In genomic region chr3:85903434-85903833, GRCh38 we compare ENCODE assay signal across 19 cellular contexts.
DNase-seq lines count a peak whose midpoint lies in the region; ATAC-seq, FAIRE-seq and TF ChIP-seq lines count a peak whose summit lies in the region.
"Had no signal": no experiment of that assay in that cellular context is flagged by ENCODE, and none has a peak within 500 bp of the region (broad histone marks: within the 10 kb centered on the region; RNA-seq: fewer than 3 reads in every experiment).

No MANE protein-coding gene starts in this region.

- no peaks in the 10 kb centered on the region for H3K27me3 Mint-ChIP-seq in endodermal cell (ENCODE audit: insufficient read depth)
- H3K27me3 Mint-ChIP-seq in T-cell: no peaks in the 10 kb centered on the region
- H3K27me3 Mint-ChIP-seq: CD4-positive, alpha-beta memory T cell had no signal

- H3K27ac ChIP-seq in HepG2 (ENCODE audit: extremely low read length, insufficient read depth, low read length): no peak overlapping the region
- H3K27ac ChIP-seq in right lobe of liver: no peak overlapping the region
- no peak overlapping the region for H3K27ac ChIP-seq in endodermal cell (ENCODE audit: low read depth, low read length)
- H3K27ac ChIP-seq in smooth muscle cell (ENCODE audit: low read depth): no peak overlapping the region
- H3K27ac ChIP-seq: 22Rv1, A549, C4-2B, GM23248 had no signal

- H3K27ac Mint-ChIP-seq in endodermal cell (peak overlapping the region; percentile 60), T-cell (no peak overlapping the region)
- H3K27ac Mint-ChIP-seq: CD4-positive, alpha-beta memory T cell had no signal

- no peak overlapping the region for H3K9ac ChIP-seq in HepG2 (ENCODE audit: insufficient read depth, low read depth, low read length)
- H3K9ac ChIP-seq in endodermal cell (ENCODE audit: extremely low read depth, low read length, poor library complexity, severe bottlenecking): no peak overlapping the region
- no peak overlapping the region for H3K9ac ChIP-seq in smooth muscle cell (ENCODE audit: low read depth)
- H3K9ac ChIP-seq: GM23248 had no signal

- H3K4me2 ChIP-seq in HepG2 (ENCODE audit: low read depth, low read length) (peak overlapping the region; percentile 19; the same call in 1 of the 2 replicates), smooth muscle cell (no peak overlapping the region)
- H3K4me2 ChIP-seq: A549 had no signal

- no peaks in the 10 kb centered on the region for H3F3A ChIP-seq in smooth muscle cell (ENCODE audit: low read depth)

- no TSS peak for BruUV-seq in HepG2 (replicated peaks; lab: Mats Ljungman, UMichigan)

- WGBS in HepG2 (ENCODE audit: low lambda C conversion rate): 2% methylated on average over 5 of the region's 5 CpGs
- WGBS in right lobe of liver (ENCODE audit: insufficient coverage, low coverage, low lambda C conversion rate, missing lambda C conversion rate): 23% methylated on average over 4 of the region's 5 CpGs
- 73 to 100% methylated on average over 1 to 5 of the region's 5 CpGs for WGBS in endodermal cell (ENCODE audit: insufficient coverage in 1 of 2, insufficient read length in 1 of 2), 2 experiments
- 44% methylated on average over 5 of the region's 5 CpGs for WGBS in smooth muscle cell (ENCODE audit: low lambda C conversion rate)

- POLR2A ChIA-PET in HepG2 (lab: Yijun Ruan, JAX) (no interaction called here), T-cell (lab: Charles Lee) (no interaction called here)

- H3K79me2 ChIP-seq in HepG2 (ENCODE audit: insufficient read depth, low read length) (no peaks in the 10 kb centered on the region), smooth muscle cell (ENCODE audit: low read depth) (no peaks in the 10 kb centered on the region)

- in situ Hi-C loops in HepG2 (cut with HindIII; ENCODE audit: extremely low pct_ligation_motif_present, low pct_unique_long_range_greater_than_20kb): no loop called here

- FAIRE-seq in HepG2 (lab: Jason Lieb, UNC): no peak
- FAIRE-seq: A549, GM12878 had no signal

- peaks cover 6% of the 10 kb centered on the region for H3K4me1 Mint-ChIP-seq in endodermal cell
- H3K4me1 Mint-ChIP-seq in T-cell: no peaks in the 10 kb centered on the region
- H3K4me1 Mint-ChIP-seq: CD4-positive, alpha-beta memory T cell had no signal

- no peak for ATAC-seq in HepG2
- no peak for ATAC-seq in right lobe of liver
- ATAC-seq in T-cell (replicated peaks in 1 of 4): no peak
- ATAC-seq: A549, GM12878 had no signal

- no peak overlapping the region for H3K4me3 Mint-ChIP-seq in endodermal cell
- no peak overlapping the region for H3K4me3 Mint-ChIP-seq in T-cell
- H3K4me3 Mint-ChIP-seq: CD4-positive, alpha-beta memory T cell had no signal

- H3K9me3 ChIP-seq in HepG2 (ENCODE audit: low read length) (no peaks in the 10 kb centered on the region), right lobe of liver (no peaks in the 10 kb centered on the region), endodermal cell (ENCODE audit: control insufficient read depth, low read length) (no peaks in the 10 kb centered on the region), smooth muscle cell (replicated peaks; ENCODE audit: low read depth) (no peaks in the 10 kb centered on the region)
- H3K9me3 ChIP-seq: A549 had no signal

- TF ChIP-seq CTCF in HepG2 (CRISPR knock-in tag; IDR thresholded peaks at IDR 0.05) (no peak), right lobe of liver (IDR thresholded peaks at IDR 0.05) (no peak), endodermal cell (conservative IDR thresholded peaks at IDR 0.05) (no peak), smooth muscle cell (IDR thresholded peaks at IDR 0.05; ENCODE audit: borderline replicate concordance, insufficient read depth, poor library complexity, severe bottlenecking) (no peak)

- H3K9me3 Mint-ChIP-seq in endodermal cell: no peaks in the 10 kb centered on the region
- peaks cover 7 to 18% (median 8%) of the 10 kb centered on the region in 3 donors for H3K9me3 Mint-ChIP-seq in T-cell

- TF ChIP-seq POLR2A in HepG2 (IDR thresholded peaks at IDR 0.05; ENCODE audit: insufficient read depth in 1 of 2, low read depth in 2 of 2, low read length in 2 of 2) (no peak), right lobe of liver (IDR thresholded peaks at IDR 0.05) (no peak)

- no peak for TF ChIP-seq EP300 in HepG2 (IDR thresholded peaks at IDR 0.05; ENCODE audit: low read depth in 2 of 2, low read length in 2 of 2)
- no peak for TF ChIP-seq EP300 in HepG2 (CRISPR knock-in tag; IDR thresholded peaks at IDR 0.05; ENCODE audit: borderline replicate concordance)

- no peak for TF ChIP-seq RAD21 in HepG2 (CRISPR knock-in tag; IDR thresholded peaks at IDR 0.05)

- DNase-seq in HepG2 (ENCODE audit: low spot score): no peak
- DNase-seq in right lobe of liver: no peak
- DNase-seq in endodermal cell: no peak
- DNase-seq in iPS-NIHi7 (ENCODE audit: extremely low spot score): peak; percentile 6
- no peak for DNase-seq in smooth muscle cell (lab: John Stamatoyannopoulos, UW; ENCODE audit: unreplicated experiment)
- DNase-seq in NCI-H774 (lab: John Stamatoyannopoulos, UW): no peak
- no peak for DNase-seq in SW 1271 (lab: John Stamatoyannopoulos, UW)
- DNase-seq in T-cell: no peak
- DNase-seq: AML-193; CD4-positive, alpha-beta memory T cell; DMS153; DMS79 treated with DMSO at 0.1 percent for 48 hours; GF-D8; GM23248; H7 had no signal

- no peak overlapping the region for H3K4me3 ChIP-seq in HepG2 (replicated peaks in 1 of 3; ENCODE audit: insufficient read depth in 1 of 3, low read depth in 2 of 3, low read length in 3 of 3)
- H3K4me3 ChIP-seq in right lobe of liver: no peak overlapping the region
- H3K4me3 ChIP-seq in endodermal cell (ENCODE audit: low read length): no peak overlapping the region
- H3K4me3 ChIP-seq in smooth muscle cell: no peak overlapping the region
- H3K4me3 ChIP-seq: A549, GM12878, GM23248 had no signal

- intact Hi-C loops in HepG2 (cut with micrococcal nuclease; ENCODE audit: unreplicated experiment): no loop called here
- intact Hi-C loops in right lobe of liver (cut with DNase I): no loop called here

- CTCF ChIA-PET in HepG2 (lab: Yijun Ruan, JAX; ENCODE audit: low intra/inter-chr PET ratio, low total read pairs): no interaction called here
- CTCF ChIA-PET in T-cell (lab: Charles Lee): no interaction called here

- no peaks in the 10 kb centered on the region for H3K27me3 ChIP-seq in HepG2 (ENCODE audit: control insufficient read depth in 1 of 2, insufficient read depth in 2 of 2, low read length in 2 of 2)
- H3K27me3 ChIP-seq in right lobe of liver: no peaks in the 10 kb centered on the region
- H3K27me3 ChIP-seq in endodermal cell (ENCODE audit: control insufficient read depth, insufficient read depth, low read length, poor library complexity, severe bottlenecking): no peaks in the 10 kb centered on the region
- no peaks in the 10 kb centered on the region for H3K27me3 ChIP-seq in smooth muscle cell (ENCODE audit: low read depth)

- H3K36me3 Mint-ChIP-seq in endodermal cell (ENCODE audit: low read depth) (no peaks in the 10 kb centered on the region), T-cell (no peaks in the 10 kb centered on the region)
- H3K36me3 Mint-ChIP-seq: CD4-positive, alpha-beta memory T cell had no signal

- H3K36me3 ChIP-seq in HepG2 (replicated peaks in 1 of 2; ENCODE audit: control insufficient read depth in 1 of 2, insufficient read depth in 2 of 2, low read length in 2 of 2) (no peaks in the 10 kb centered on the region), right lobe of liver (no peaks in the 10 kb centered on the region), endodermal cell (ENCODE audit: control insufficient read depth, insufficient read depth, low read length) (no peaks in the 10 kb centered on the region), smooth muscle cell (ENCODE audit: low read depth) (no peaks in the 10 kb centered on the region)

- H3K4me1 ChIP-seq in HepG2 (ENCODE audit: insufficient read depth, low read length): no peaks in the 10 kb centered on the region
- no peaks in the 10 kb centered on the region for H3K4me1 ChIP-seq in right lobe of liver
- H3K4me1 ChIP-seq in endodermal cell (ENCODE audit: control insufficient read depth, insufficient read depth, low read length): no peaks in the 10 kb centered on the region
- H3K4me1 ChIP-seq in smooth muscle cell (ENCODE audit: low read depth): no peaks in the 10 kb centered on the region
- H3K4me1 ChIP-seq: A549 had no signal

- H4K20me1 ChIP-seq in HepG2 (ENCODE audit: insufficient read depth, low read length) (no peaks in the 10 kb centered on the region), smooth muscle cell (ENCODE audit: low read depth) (no peaks in the 10 kb centered on the region)

- H2AFZ ChIP-seq in HepG2 (ENCODE audit: low read length) (no peak overlapping the region), smooth muscle cell (ENCODE audit: low read depth) (peak overlapping the region; percentile 76)
- H2AFZ ChIP-seq: GM23248 had no signal

TF ChIP-seq in HepG2, 621 proteins besides CTCF, POLR2A, EP300 and RAD21 (continues in another document):
- no peak for TF ChIP-seq SOX13 (IDR thresholded peaks at IDR 0.05)
- no peak for TF ChIP-seq SOX13 (CRISPR knock-in tag; conservative IDR thresholded peaks at IDR 0.05 in 1 of 2, IDR thresholded peaks at IDR 0.05 in 1 of 2)
- no peak for TF ChIP-seq RFX3 (CRISPR knock-in tag; IDR thresholded peaks at IDR 0.05)
- no peak for TF ChIP-seq DMTF1 (CRISPR knock-in tag; IDR thresholded peaks at IDR 0.05)
- no peak for TF ChIP-seq TP53 (CRISPR knock-in tag; conservative IDR thresholded peaks at IDR 0.05)
